Comparison of ENCODE assay signal across 17 cellular contexts in the genomic region with DNA sequence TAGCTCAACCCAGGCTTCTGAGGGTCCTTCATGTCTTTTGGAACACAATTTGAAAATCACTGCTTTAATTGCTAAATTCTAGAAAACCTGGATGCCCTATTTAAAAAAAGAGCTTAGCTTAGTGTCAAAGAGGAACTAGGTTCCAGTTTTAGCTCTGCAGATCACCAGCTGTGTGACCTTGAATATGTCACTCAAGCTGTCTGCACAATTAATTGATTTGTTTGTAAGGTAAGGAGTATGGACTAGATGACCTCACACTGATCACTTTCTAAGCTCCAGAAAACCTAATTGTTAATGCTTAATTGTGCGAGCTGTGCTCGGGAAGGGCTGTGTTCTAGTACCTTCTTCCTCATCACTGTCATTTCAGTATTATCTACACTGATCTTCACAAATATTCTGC. TPM values are rescaled to one million over a fixed set of nuclear protein-coding genes. Genes with fewer than 3 reads are reported as not detected.
DNase-seq lines count a peak whose midpoint lies in the region; ATAC-seq and TF ChIP-seq lines count a peak whose summit lies in the region.
"Had no signal": no experiment of that assay in that cellular context is flagged by ENCODE, and none has a peak within 500 bp of the region (broad histone marks: within the 10 kb centered on the region; RNA-seq: fewer than 3 reads in every experiment).

No MANE protein-coding gene starts in this region.

- H3K27me3 ChIP-seq in PC-3 (ENCODE audit: low read length) (no peaks in the 10 kb centered on the region), heart right ventricle (no peaks in the 10 kb centered on the region)
- H3K27me3 ChIP-seq: BLaER1 had no signal

- H3K36me3 Mint-ChIP-seq in activated T-cell treated with anti-CD3 and anti-CD28 coated beads, Interleukin-2, amount 50 U/mL, for 24 hours (ENCODE audit: low read depth): no peaks in the 10 kb centered on the region
- H3K36me3 Mint-ChIP-seq in T-helper 17 cell (ENCODE audit: low read depth): peaks cover 3% of the 10 kb centered on the region
- no peaks in the 10 kb centered on the region for H3K36me3 Mint-ChIP-seq in stimulated activated memory B cell treated with anti-CD40 and anti-IgM and Interleukin-4, amounts not matched to agents 10 μg/mL and 1 μg/mL and 100 μg/mL, for 72 hours
- H3K36me3 Mint-ChIP-seq: activated naive CD8-positive, alpha-beta T cell had no signal

- POLR2A ChIA-PET in PC-3 (lab: Charles Lee; ENCODE audit: unreplicated experiment): no interaction called here

- no peak overlapping the region for H3K4me3 Mint-ChIP-seq in activated T-cell treated with anti-CD3 and anti-CD28 coated beads, Interleukin-2, amount 50 U/mL, for 24 hours
- H3K4me3 Mint-ChIP-seq in T-helper 17 cell: peak overlapping the region; percentile 85
- H3K4me3 Mint-ChIP-seq in stimulated activated memory B cell treated with anti-CD40 and anti-IgM and Interleukin-4, amounts not matched to agents 10 μg/mL and 1 μg/mL and 100 μg/mL, for 72 hours: peak overlapping the region; percentile 8
- H3K4me3 Mint-ChIP-seq: activated naive CD8-positive, alpha-beta T cell had no signal

- ATAC-seq in HG02678 (IDR thresholded peaks at IDR 0.05; ENCODE audit: unreplicated experiment) (peak; percentile 22), T-helper 17 cell (no peak), PC-3 (no peak), heart right ventricle (no peak)
- peak; percentile 58 for ATAC-seq in stimulated activated memory B cell treated with anti-CD40 and anti-IgM and Interleukin-4, amounts not matched to agents 10 μg/mL and 1 μg/mL and 100 μg/mL, for 72 hours
- ATAC-seq: Right ventricle myocardium inferior had no signal

- H3K27ac ChIP-seq in PC-3 (ENCODE audit: low read length): no peak overlapping the region
- H3K27ac ChIP-seq in heart right ventricle: peak overlapping the region in 1 of 10 donors; percentile 3
- H3K27ac ChIP-seq: BLaER1 had no signal

- H2AFZ ChIP-seq in PC-3 (ENCODE audit: low read length): no peak overlapping the region

- H3F3A ChIP-seq in PC-3 (ENCODE audit: low read length, unreplicated experiment): no peaks in the 10 kb centered on the region

- peak overlapping the region; percentile 16 for H3K27ac Mint-ChIP-seq in activated T-cell treated with anti-CD3 and anti-CD28 coated beads, Interleukin-2, amount 50 U/mL, for 24 hours
- H3K27ac Mint-ChIP-seq in T-helper 17 cell: no peak overlapping the region
- H3K27ac Mint-ChIP-seq in stimulated activated memory B cell treated with anti-CD40 and anti-IgM and Interleukin-4, amounts not matched to agents 10 μg/mL and 1 μg/mL and 100 μg/mL, for 72 hours: no peak overlapping the region
- H3K27ac Mint-ChIP-seq: activated naive CD8-positive, alpha-beta T cell had no signal

- H3K79me2 ChIP-seq in PC-3 (ENCODE audit: low read length): 0 out of 2 replicates have a peak, but pooled peaks cover 19% of the 10 kb centered on the region

- H3K4me3 ChIP-seq in PC-3 (ENCODE audit: low read length) (no peak overlapping the region), heart right ventricle (no peak overlapping the region)
- H3K4me3 ChIP-seq: BLaER1, lung had no signal

- H3K4me2 ChIP-seq in PC-3 (ENCODE audit: low read length): no peak overlapping the region
- H3K4me2 ChIP-seq: BLaER1 had no signal

- no peak overlapping the region for H3K9ac ChIP-seq in PC-3 (ENCODE audit: low read length)
- H3K9ac ChIP-seq: BLaER1 had no signal

- H3K27me3 Mint-ChIP-seq in activated T-cell treated with anti-CD3 and anti-CD28 coated beads, Interleukin-2, amount 50 U/mL, for 24 hours: no peaks in the 10 kb centered on the region
- H3K27me3 Mint-ChIP-seq in T-helper 17 cell: peaks cover 15% of the 10 kb centered on the region
- H3K27me3 Mint-ChIP-seq in stimulated activated memory B cell treated with anti-CD40 and anti-IgM and Interleukin-4, amounts not matched to agents 10 μg/mL and 1 μg/mL and 100 μg/mL, for 72 hours: peaks cover 11% of the 10 kb centered on the region
- H3K27me3 Mint-ChIP-seq: activated naive CD8-positive, alpha-beta T cell had no signal

- H3K4me1 Mint-ChIP-seq in activated T-cell treated with anti-CD3 and anti-CD28 coated beads, Interleukin-2, amount 50 U/mL, for 24 hours (ENCODE audit: low read depth): peaks cover 16% of the 10 kb centered on the region
- H3K4me1 Mint-ChIP-seq in T-helper 17 cell: peaks cover 11% of the 10 kb centered on the region
- H3K4me1 Mint-ChIP-seq in stimulated activated memory B cell treated with anti-CD40 and anti-IgM and Interleukin-4, amounts not matched to agents 10 μg/mL and 1 μg/mL and 100 μg/mL, for 72 hours: peaks cover 9% of the 10 kb centered on the region

- intact Hi-C loops in PC-3 (cut with micrococcal nuclease) (no loop called here), heart right ventricle (cut with DNase I) (no loop called here)

- H3K9me3 ChIP-seq in T-helper 17 cell (ENCODE audit: control insufficient read depth, low read length, poor library complexity, severe bottlenecking): no peaks in the 10 kb centered on the region
- H3K9me3 ChIP-seq in PC-3 (ENCODE audit: low read length): no peaks in the 10 kb centered on the region
- H3K9me3 ChIP-seq in heart right ventricle: no peaks in the 10 kb centered on the region
- H3K9me3 ChIP-seq: BLaER1 had no signal

- 90 to 93% methylated on average over 2 of the region's 2 CpGs for WGBS in heart right ventricle, 2 donors

- H3K36me3 ChIP-seq in PC-3 (ENCODE audit: low read depth, low read length) (no peaks in the 10 kb centered on the region; the same call in 1 of the 2 replicates), heart right ventricle (peaks cover 0 to 28% (median 8%) of the 10 kb centered on the region in 9 donors)
- H3K36me3 ChIP-seq: BLaER1 had no signal

- TF ChIP-seq CTCF in PC-3 (conservative IDR thresholded peaks at IDR 0.05; ENCODE audit: low read depth, low read length) (no peak), heart right ventricle (IDR thresholded peaks at IDR 0.05) (no peak)

- DNase-seq in activated T-cell treated with anti-CD3 and anti-CD28 coated beads, Interleukin-2, amount 50 U/mL, for 24 hours: no peak
- DNase-seq in activated T-cell treated with anti-CD3 and anti-CD28 coated beads, Interleukin-2, amount 50 U/mL, for 48 hours: no peak
- no peak for DNase-seq in T-helper 17 cell
- no peak for DNase-seq in PC-3
- DNase-seq in heart right ventricle: no peak
- DNase-seq in NCI-H2171 treated with DMSO at 0.1 percent for 48 hours (lab: John Stamatoyannopoulos, UW): no peak
- DNase-seq: NCI-H1417 treated with DMSO at 0.1 percent for 48 hours; NCI-H524 treated with DMSO at 0.1 percent for 48 hours; occipital lobe; stimulated activated CD4-positive, alpha-beta T cell treated with anti-CD3 and anti-CD28 coated beads, Interleukin-4, amount 100 ng/mL, for 4 hours; SW 1271 had no signal

- CTCF ChIA-PET in PC-3 (lab: Charles Lee): no interaction called here

- no peaks in the 10 kb centered on the region for H3K9me2 ChIP-seq in PC-3 (replicated peaks; ENCODE audit: low read length)

- H3K4me1 ChIP-seq in PC-3 (ENCODE audit: insufficient read depth, low read length): no peaks in the 10 kb centered on the region; the same call in 1 of the 2 replicates
- peaks cover 8 to 74% (median 47%) of the 10 kb centered on the region in 9 donors for H3K4me1 ChIP-seq in heart right ventricle
- H3K4me1 ChIP-seq: BLaER1 had no signal

- H4K20me1 ChIP-seq in PC-3 (ENCODE audit: low read length): no peaks in the 10 kb centered on the region
- H4K20me1 ChIP-seq: BLaER1 had no signal

- H3K9me3 Mint-ChIP-seq in activated T-cell treated with anti-CD3 and anti-CD28 coated beads, Interleukin-2, amount 50 U/mL, for 24 hours: no peaks in the 10 kb centered on the region
- no peaks in the 10 kb centered on the region for H3K9me3 Mint-ChIP-seq in stimulated activated memory B cell treated with anti-CD40 and anti-IgM and Interleukin-4, amounts not matched to agents 10 μg/mL and 1 μg/mL and 100 μg/mL, for 72 hours

- no TSS peak for BruUV-seq in PC-3 (replicated peaks; lab: Mats Ljungman, UMichigan)

RNA-seq across cellular contexts. Expression of gene UTRN, which starts 26.2 kb away (rescaled TPM):
- total RNA-seq in T-helper 17 cell (100 to 1,000 TPM; 207 to 232 TPM), PC-3 (2014; rRNA removed) (49.0 and 58.3 TPM in 2 replicates), heart right ventricle (100 to 1,000 TPM in 2 of 10 donors, 10 to 100 TPM in 8; 54.4 to 109 (median 85.5) TPM)
- polyA plus RNA-seq in heart right ventricle: 10 to 100 TPM; 11.4 to 23.2 TPM

Comparison
In these comparisons a context has a peak if more than half of its experiments do, and no peak if none do; other contexts are left out.
1. ATAC-seq: peak in HG02678 (single experiment) and stimulated activated memory B cell treated with anti-CD40 and anti-IgM and Interleukin-4, amounts not matched to agents 10 μg/mL and 1 μg/mL and 100 μg/mL, for 72 hours (single experiment); none in T-helper 17 cell (single experiment), PC-3 (single experiment) and heart right ventricle (0 of 8).